Comparison of ENCODE assay signal across 35 cellular contexts in genomic region chr9:135794361-135794885, GRCh38.
"Had no signal": no experiment of that assay in that cellular context is flagged by ENCODE, and none has a peak within 500 bp of the region (broad histone marks: within the 10 kb centered on the region; RNA-seq: fewer than 3 reads in every experiment).

No MANE protein-coding gene starts in this region.

- H3K27ac Mint-ChIP-seq: activated CD4-positive, alpha-beta memory T cell treated with anti-CD3 and anti-CD28 coated beads, Interleukin-2, amount 10 ng/mL, durations not matched to agents 7 days and 5 days; activated CD4-positive, alpha-beta T cell treated with anti-CD3 and anti-CD28 coated beads for 36 hours; activated CD4-positive, alpha-beta T cell treated with anti-CD3 and anti-CD28 coated beads, Interleukin-2, amount 10 ng/mL, durations not matched to agents 7 days and 5 days; activated CD8-positive, alpha-beta memory T cell treated with anti-CD3 and anti-CD28 coated beads, Interleukin-2, amount 10 ng/mL, durations not matched to agents 7 days and 5 days; activated CD8-positive, alpha-beta T cell treated with anti-CD3 and anti-CD28 coated beads, Interleukin-2, amount 10 ng/mL, durations not matched to agents 7 days and 5 days; activated naive CD4-positive, alpha-beta T cell treated with anti-CD3 and anti-CD28 coated beads, Interleukin-2, amount 10 ng/mL, durations not matched to agents 7 days and 5 days; activated naive CD8-positive, alpha-beta T cell; activated naive CD8-positive, alpha-beta T cell treated with anti-CD3 and anti-CD28 coated beads, Interleukin-2, amount 10 ng/mL, durations not matched to agents 7 days and 5 days; activated naive CD8-positive, alpha-beta T cell treated with anti-CD3 and anti-CD28 coated beads, Interleukin-2, amount 50 U/mL, for 24 hours; activated T-cell treated with anti-CD3 and anti-CD28 coated beads, Interleukin-2, amount 50 U/mL, for 24 hours; activated T-helper 2 cell treated with anti-CD3 and anti-CD28 coated beads, Interferon-gamma antibody, Interleukin-2, Interleukin-4, amounts not matched to agents 10 μg/mL and 5 μg/mL and 100 μg/mL, durations not matched to agents 14 hours and 24 hours and 36 hours; brain; T-cell; T-helper 2 cell treated with Interferon-gamma antibody and Interleukin-4, amounts not matched to agents 5 μg/mL and 100 μg/mL, for 36 hours had no signal

- H3K27me3 ChIP-seq: ascending aorta, cardiac muscle cell had no signal

- H3K9me3 ChIP-seq: ascending aorta had no signal

- H3K27me3 Mint-ChIP-seq: activated CD4-positive, alpha-beta memory T cell treated with anti-CD3 and anti-CD28 coated beads, Interleukin-2, amount 10 ng/mL, durations not matched to agents 7 days and 5 days; activated CD4-positive, alpha-beta T cell treated with anti-CD3 and anti-CD28 coated beads for 36 hours; activated CD4-positive, alpha-beta T cell treated with anti-CD3 and anti-CD28 coated beads, Interleukin-2, amount 10 ng/mL, durations not matched to agents 7 days and 5 days; activated CD8-positive, alpha-beta memory T cell treated with anti-CD3 and anti-CD28 coated beads, Interleukin-2, amount 10 ng/mL, durations not matched to agents 7 days and 5 days; activated naive CD4-positive, alpha-beta T cell treated with anti-CD3 and anti-CD28 coated beads, Interleukin-2, amount 10 ng/mL, durations not matched to agents 7 days and 5 days; activated naive CD4-positive, alpha-beta T cell treated with anti-CD3 and anti-CD28 coated beads, Interleukin-2, amount 50 U/mL, for 24 hours; activated naive CD8-positive, alpha-beta T cell; activated naive CD8-positive, alpha-beta T cell treated with anti-CD3 and anti-CD28 coated beads, Interleukin-2, amount 10 ng/mL, durations not matched to agents 7 days and 5 days; activated T-cell treated with anti-CD3 and anti-CD28 coated beads, Interleukin-2, amount 50 U/mL, for 24 hours had no signal

- DNase-seq: activated CD4-positive, alpha-beta memory T cell treated with anti-CD3 and anti-CD28 coated beads, Interleukin-2, amount 10 ng/mL, durations not matched to agents 7 days and 5 days; activated CD4-positive, alpha-beta T cell treated with anti-CD3 and anti-CD28 coated beads for 1 hour; activated CD4-positive, alpha-beta T cell treated with anti-CD3 and anti-CD28 coated beads for 36 hours; activated CD4-positive, alpha-beta T cell treated with anti-CD3 and anti-CD28 coated beads for 48 hours; activated CD4-positive, alpha-beta T cell treated with anti-CD3 and anti-CD28 coated beads, Interleukin-2, amount 10 ng/mL, durations not matched to agents 7 days and 5 days; activated CD4-positive, alpha-beta T cell treated with anti-CD3 and anti-CD28 coated beads, Interleukin-2, amount 50 U/mL, for 48 hours; activated CD4-positive, CD25-positive, alpha-beta regulatory T cell; activated CD8-positive, alpha-beta memory T cell treated with anti-CD3 and anti-CD28 coated beads for 24 hours; activated CD8-positive, alpha-beta memory T cell treated with anti-CD3 and anti-CD28 coated beads, Interleukin-2, amount 10 ng/mL, durations not matched to agents 7 days and 5 days; activated CD8-positive, alpha-beta memory T cell treated with anti-CD3 and anti-CD28 coated beads, Interleukin-2, amount 50 U/mL, for 48 hours; activated CD8-positive, alpha-beta T cell treated with anti-CD3 and anti-CD28 coated beads, Interleukin-2, amount 10 ng/mL, durations not matched to agents 7 days and 5 days; activated effector memory CD4-positive, alpha-beta T cell treated with Interleukin-2 at 50 U/mL for 16 hours; activated gamma-delta T cell; activated naive CD4-positive, alpha-beta T cell treated with anti-CD3 and anti-CD28 coated beads, Interleukin-2, amount 10 ng/mL, durations not matched to agents 7 days and 5 days; activated naive CD4-positive, alpha-beta T cell treated with Interleukin-2 at 50 U/mL for 16 hours; activated naive CD8-positive, alpha-beta T cell treated with anti-CD3 and anti-CD28 coated beads, Interleukin-2, amount 10 ng/mL, durations not matched to agents 7 days and 5 days; activated naive CD8-positive, alpha-beta T cell treated with anti-CD3 and anti-CD28 coated beads, Interleukin-2, amount 50 U/mL, for 24 hours; activated T-cell treated with anti-CD3 and anti-CD28 coated beads, Interleukin-2, amount 50 U/mL, for 24 hours; activated T-cell treated with anti-CD3 and anti-CD28 coated beads, Interleukin-2, amount 50 U/mL, for 48 hours; amygdala; anterior cingulate cortex; cerebellar nuclear complex; T-cell; T-helper 2 cell; T-helper 9 cell had no signal

- H3K4me3 ChIP-seq: ascending aorta, cardiac muscle cell had no signal

- H3K27ac ChIP-seq: ascending aorta, cardiac muscle cell, VCaP had no signal

- H3K4me1 Mint-ChIP-seq: activated CD4-positive, alpha-beta memory T cell treated with anti-CD3 and anti-CD28 coated beads, Interleukin-2, amount 10 ng/mL, durations not matched to agents 7 days and 5 days; activated CD4-positive, alpha-beta T cell treated with anti-CD3 and anti-CD28 coated beads for 36 hours; activated CD4-positive, alpha-beta T cell treated with anti-CD3 and anti-CD28 coated beads, Interleukin-2, amount 10 ng/mL, durations not matched to agents 7 days and 5 days; activated CD8-positive, alpha-beta memory T cell treated with anti-CD3 and anti-CD28 coated beads, Interleukin-2, amount 10 ng/mL, durations not matched to agents 7 days and 5 days; activated naive CD4-positive, alpha-beta T cell treated with anti-CD3 and anti-CD28 coated beads, Interleukin-2, amount 10 ng/mL, durations not matched to agents 7 days and 5 days; activated naive CD4-positive, alpha-beta T cell treated with anti-CD3 and anti-CD28 coated beads, Interleukin-2, amount 50 U/mL, for 24 hours; activated naive CD8-positive, alpha-beta T cell treated with anti-CD3 and anti-CD28 coated beads, Interleukin-2, amount 50 U/mL, for 24 hours; T-cell had no signal

- H3K36me3 Mint-ChIP-seq: activated CD8-positive, alpha-beta memory T cell treated with anti-CD3 and anti-CD28 coated beads, Interleukin-2, amount 10 ng/mL, durations not matched to agents 7 days and 5 days; activated naive CD4-positive, alpha-beta T cell treated with anti-CD3 and anti-CD28 coated beads, Interleukin-2, amount 10 ng/mL, durations not matched to agents 7 days and 5 days; activated naive CD4-positive, alpha-beta T cell treated with anti-CD3 and anti-CD28 coated beads, Interleukin-2, amount 50 U/mL, for 24 hours; activated naive CD8-positive, alpha-beta T cell; activated naive CD8-positive, alpha-beta T cell treated with anti-CD3 and anti-CD28 coated beads, Interleukin-2, amount 10 ng/mL, durations not matched to agents 7 days and 5 days; brain; T-cell had no signal

- ATAC-seq: activated CD4-positive, alpha-beta T cell treated with anti-CD3 and anti-CD28 coated beads for 36 hours; activated CD4-positive, CD25-positive, alpha-beta regulatory T cell treated with anti-CD3 and anti-CD28 coated beads, Interleukin-2, amount 50 U/mL, for 24 hours; activated CD8-positive, alpha-beta memory T cell treated with anti-CD3 and anti-CD28 coated beads, Interleukin-2, amount 10 ng/mL, durations not matched to agents 7 days and 5 days; activated CD8-positive, alpha-beta T cell treated with anti-CD3 and anti-CD28 coated beads, Interleukin-2, amount 10 ng/mL, durations not matched to agents 7 days and 5 days; activated naive CD8-positive, alpha-beta T cell treated with anti-CD3 and anti-CD28 coated beads, Interleukin-2, amount 50 U/mL, for 24 hours; T-cell had no signal

- H3K4me3 Mint-ChIP-seq: activated CD4-positive, alpha-beta memory T cell treated with anti-CD3 and anti-CD28 coated beads, Interleukin-2, amount 10 ng/mL, durations not matched to agents 7 days and 5 days; activated CD4-positive, alpha-beta T cell treated with anti-CD3 and anti-CD28 coated beads for 36 hours; activated CD4-positive, alpha-beta T cell treated with anti-CD3 and anti-CD28 coated beads, Interleukin-2, amount 10 ng/mL, durations not matched to agents 7 days and 5 days; activated CD8-positive, alpha-beta memory T cell treated with anti-CD3 and anti-CD28 coated beads, Interleukin-2, amount 10 ng/mL, durations not matched to agents 7 days and 5 days; activated CD8-positive, alpha-beta T cell treated with anti-CD3 and anti-CD28 coated beads, Interleukin-2, amount 10 ng/mL, durations not matched to agents 7 days and 5 days; activated naive CD4-positive, alpha-beta T cell treated with anti-CD3 and anti-CD28 coated beads, Interleukin-2, amount 10 ng/mL, durations not matched to agents 7 days and 5 days; activated naive CD4-positive, alpha-beta T cell treated with anti-CD3 and anti-CD28 coated beads, Interleukin-2, amount 50 U/mL, for 24 hours; activated naive CD8-positive, alpha-beta T cell; activated naive CD8-positive, alpha-beta T cell treated with anti-CD3 and anti-CD28 coated beads, Interleukin-2, amount 10 ng/mL, durations not matched to agents 7 days and 5 days; activated naive CD8-positive, alpha-beta T cell treated with anti-CD3 and anti-CD28 coated beads, Interleukin-2, amount 50 U/mL, for 24 hours; activated T-cell treated with anti-CD3 and anti-CD28 coated beads, Interleukin-2, amount 50 U/mL, for 24 hours; brain; central memory CD8-positive, alpha-beta T cell; T-cell; T-helper 2 cell treated with Interferon-gamma antibody and Interleukin-4, amounts not matched to agents 5 μg/mL and 100 μg/mL, for 36 hours had no signal

- H3K36me3 ChIP-seq: ascending aorta, cardiac muscle cell had no signal
